Comparison of ENCODE assay signal across 29 cellular contexts in the genomic region with DNA sequence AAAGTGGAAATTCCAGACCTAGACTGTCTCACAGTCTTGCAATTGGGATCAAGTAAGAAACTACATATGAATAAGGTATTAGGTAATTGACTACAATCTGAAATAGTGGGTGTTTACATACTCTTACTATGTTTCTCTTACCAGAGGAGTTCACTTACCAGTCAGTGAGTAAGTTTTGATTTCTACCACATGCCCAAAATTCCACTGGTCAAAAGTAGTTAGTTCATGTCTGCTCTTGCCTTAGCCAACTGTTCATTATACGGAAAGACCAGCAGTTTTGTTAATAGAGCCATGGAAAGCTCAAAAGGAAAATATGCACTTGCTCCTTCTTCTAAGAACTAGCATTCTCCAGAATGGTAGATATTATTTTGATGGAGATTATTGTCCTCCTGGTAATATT.
DNase-seq lines count a peak whose midpoint lies in the region; ATAC-seq and TF ChIP-seq lines count a peak whose summit lies in the region.
"Had no signal": no experiment of that assay in that cellular context is flagged by ENCODE, and none has a peak within 500 bp of the region (broad histone marks: within the 10 kb centered on the region; RNA-seq: fewer than 3 reads in every experiment).

No MANE protein-coding gene starts in this region.

- no peak overlapping the region for H3K27ac Mint-ChIP-seq in HFFc6
- H3K27ac Mint-ChIP-seq: activated B cell treated with CpG ODN at 0.5 μM for 24 hours; dendritic cell treated with granulocyte-macrophage colony-stimulating factor and Interleukin-4, amounts not matched to agents 40 ng/mL and 50 ng/mL, for 4 days; naive thymus-derived CD4-positive, alpha-beta T cell; stimulated activated naive B cell treated with anti-CD40 and anti-IgM and Interleukin-4, amounts not matched to agents 10 μg/mL and 1 μg/mL and 100 μg/mL, for 72 hours had no signal

- no peak overlapping the region for H3K27ac ChIP-seq in dorsolateral prefrontal cortex
- H3K27ac ChIP-seq: left lung, psoas muscle, suprapubic skin, upper lobe of right lung had no signal

- intact Hi-C loops in dorsolateral prefrontal cortex (cut with DNase I), result no loop called here

- H3K27me3 ChIP-seq in dorsolateral prefrontal cortex, result peaks cover 0 to 3% (median 0%) of the 10 kb centered on the region in 45 donors
- H3K27me3 ChIP-seq: left lung, suprapubic skin, upper lobe of right lung had no signal

- H3K27me3 Mint-ChIP-seq in HFFc6 (ENCODE audit: insufficient read depth), result peaks cover 4% of the 10 kb centered on the region; the same call in 1 of the 2 replicates
- H3K27me3 Mint-ChIP-seq: activated B cell treated with CpG ODN at 0.5 μM for 24 hours; dendritic cell treated with granulocyte-macrophage colony-stimulating factor and Interleukin-4, amounts not matched to agents 40 ng/mL and 50 ng/mL, for 4 days; naive thymus-derived CD4-positive, alpha-beta T cell; stimulated activated naive B cell treated with anti-CD40 and anti-IgM and Interleukin-4, amounts not matched to agents 10 μg/mL and 1 μg/mL and 100 μg/mL, for 72 hours had no signal

- H3K4me1 Mint-ChIP-seq in HFFc6 (ENCODE audit: low read depth), result 0 out of 2 replicates have a peak, but pooled peaks cover 6% of the 10 kb centered on the region
- H3K4me1 Mint-ChIP-seq: activated B cell treated with CpG ODN at 0.5 μM for 24 hours; naive thymus-derived CD4-positive, alpha-beta T cell; stimulated activated naive B cell treated with anti-CD40 and anti-IgM and Interleukin-4, amounts not matched to agents 10 μg/mL and 1 μg/mL and 100 μg/mL, for 72 hours had no signal

- TF ChIP-seq CTCF in AG10803 (conservative IDR thresholded peaks at IDR 0.05; ENCODE audit: low read length) (no peak), HFFc6 (IDR thresholded peaks at IDR 0.05) (no peak), choroid plexus epithelial cell (conservative IDR thresholded peaks at IDR 0.05; ENCODE audit: low read depth, low read length) (no peak), dorsolateral prefrontal cortex (IDR thresholded peaks at IDR 0.05 in 54 of 56, conservative IDR thresholded peaks at IDR 0.05 in 2 of 56; ENCODE audit: low read depth in 1 of 56, partially characterized antibody in 56 of 56) (no peak)

- no peaks in the 10 kb centered on the region for H3K9me3 Mint-ChIP-seq in HFFc6

- peak; percentile 85 for DNase-seq in AG10803 (ENCODE audit: low read depth)
- peak; percentile 36 for DNase-seq in HFFc6
- DNase-seq in choroid plexus epithelial cell (ENCODE audit: low read depth), result peak; percentile 54
- peak; percentile 49 for DNase-seq in iris pigment epithelial cell (ENCODE audit: low read depth)
- DNase-seq in NCI-H774 (lab: John Stamatoyannopoulos, UW), result no peak
- no peak for DNase-seq in dorsolateral prefrontal cortex
- no peak for DNase-seq in GDM1 (lab: John Stamatoyannopoulos, UW)
- DNase-seq: ACHN; activated B cell treated with CpG ODN at 0.5 μM for 24 hours; activated CD4-positive, alpha-beta T cell treated with anti-CD3 and anti-CD28 coated beads, Interleukin-2, amount 50 U/mL, for 4 hours; activated naive CD4-positive, alpha-beta T cell treated with anti-CD3 and anti-CD28 coated beads, Interleukin-2, amount 50 U/mL, for 16 hours; anterior cingulate cortex; Calu3; foreskin melanocyte; H7; left lung; midbrain; naive thymus-derived CD4-positive, alpha-beta T cell; NCI-H187; NCI-H526 treated with DMSO at 0.1 percent for 48 hours; nucleus accumbens; psoas muscle; SIG-M5; stimulated activated CD4-positive, alpha-beta T cell treated with anti-CD3 and anti-CD28 coated beads, Interleukin-15, amount 100 ng/mL, for 24 hours; stimulated activated naive B cell treated with anti-CD40 and anti-IgM and Interleukin-4, amounts not matched to agents 10 μg/mL and 1 μg/mL and 100 μg/mL, for 72 hours; upper lobe of right lung had no signal

- H3K4me3 ChIP-seq in AG10803 (ENCODE audit: low read length) (no peak overlapping the region), choroid plexus epithelial cell (ENCODE audit: low read depth, low read length) (no peak overlapping the region), dorsolateral prefrontal cortex (no peak overlapping the region)
- H3K4me3 ChIP-seq: left lung, psoas muscle, suprapubic skin, upper lobe of right lung had no signal

- ATAC-seq in esophagus mucosa, result no peak
- ATAC-seq: left lung; naive thymus-derived CD4-positive, alpha-beta T cell; psoas muscle; stimulated activated naive B cell treated with anti-CD40 and anti-IgM and Interleukin-4, amounts not matched to agents 10 μg/mL and 1 μg/mL and 100 μg/mL, for 72 hours; upper lobe of right lung had no signal

- no peak overlapping the region for H3K4me3 Mint-ChIP-seq in HFFc6
- H3K4me3 Mint-ChIP-seq: activated B cell treated with CpG ODN at 0.5 μM for 24 hours; dendritic cell treated with granulocyte-macrophage colony-stimulating factor and Interleukin-4, amounts not matched to agents 40 ng/mL and 50 ng/mL, for 4 days; naive thymus-derived CD4-positive, alpha-beta T cell; stimulated activated naive B cell treated with anti-CD40 and anti-IgM and Interleukin-4, amounts not matched to agents 10 μg/mL and 1 μg/mL and 100 μg/mL, for 72 hours had no signal

- H3K36me3 Mint-ChIP-seq in HFFc6 (ENCODE audit: low read depth), result no peaks in the 10 kb centered on the region
- H3K36me3 Mint-ChIP-seq: naive thymus-derived CD4-positive, alpha-beta T cell; stimulated activated naive B cell treated with anti-CD40 and anti-IgM and Interleukin-4, amounts not matched to agents 10 μg/mL and 1 μg/mL and 100 μg/mL, for 72 hours had no signal

Comparison
In these comparisons a context has a peak if more than half of its experiments do, and no peak if none do; other contexts are left out.
1. DNase-seq: peak in AG10803 (single experiment), HFFc6 (single experiment), choroid plexus epithelial cell (single experiment) and iris pigment epithelial cell (single experiment); none in NCI-H774 (single experiment), dorsolateral prefrontal cortex (0 of 10) and GDM1 (single experiment).